In the genomic region with DNA sequence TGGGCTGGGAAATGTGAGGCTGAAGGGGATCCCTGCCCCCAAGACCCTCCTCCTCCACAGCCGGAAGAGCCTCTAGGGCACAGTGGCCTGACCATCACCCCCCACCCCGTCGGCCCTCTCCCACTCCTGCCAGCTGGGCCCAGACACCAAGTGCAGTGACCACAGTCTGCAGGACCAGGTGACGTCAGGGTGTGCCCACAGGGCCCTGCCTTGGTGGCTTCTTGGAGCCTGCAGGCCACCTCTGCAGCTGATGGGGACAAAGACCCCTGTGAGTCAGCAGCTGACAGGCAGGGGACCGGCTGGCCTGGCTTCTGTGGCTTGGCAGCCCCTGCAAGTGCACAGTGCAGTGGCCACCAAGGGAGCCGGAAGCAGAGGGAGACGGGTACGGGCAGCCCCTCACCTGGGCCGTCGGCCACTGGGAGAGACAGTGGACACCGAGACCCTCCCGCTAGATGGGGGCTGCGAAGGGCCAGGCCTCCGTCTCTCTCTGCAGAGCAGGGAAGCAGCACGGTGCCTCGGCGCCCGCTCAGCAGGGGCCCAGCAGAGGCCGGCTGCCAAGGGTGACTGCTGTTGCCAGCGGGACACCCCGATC, we compare ENCODE assay signal across 22 cellular contexts.
A peak's percentile ranks its signal among the peaks of the same experiment; 100 is the strongest.
DNase-seq lines count a peak whose midpoint lies in the region; ATAC-seq, FAIRE-seq and TF ChIP-seq lines count a peak whose summit lies in the region.
"Had no signal": no experiment of that assay in that cellular context is flagged by ENCODE, and none has a peak within 500 bp of the region (broad histone marks: within the 10 kb centered on the region; RNA-seq: fewer than 3 reads in every experiment).

No MANE protein-coding gene starts in this region.

- no peaks in the 10 kb centered on the region; the same call in 1 of the 2 replicates for H4K20me1 ChIP-seq in GM23338 (replicated peaks; ENCODE audit: insufficient read depth)

- no peaks in the 10 kb centered on the region for H3K27me3 ChIP-seq in GM23338 (ENCODE audit: insufficient read depth)
- H3K27me3 ChIP-seq in sigmoid colon: no peaks in the 10 kb centered on the region
- H3K27me3 ChIP-seq: cardiac muscle cell had no signal

- H3K4me1 ChIP-seq in GM23338 (ENCODE audit: insufficient read depth) (no peaks in the 10 kb centered on the region), kidney (ENCODE audit: control insufficient read depth in 1 of 2, insufficient read depth in 1 of 2, low read depth in 1 of 2, low read length in 2 of 2) (no peaks in the 10 kb centered on the region), sigmoid colon (no peaks in the 10 kb centered on the region)

- no peak for TF ChIP-seq POLR2A in sigmoid colon (IDR thresholded peaks at IDR 0.05)

- FAIRE-seq in kidney (lab: Jason Lieb, UNC): no peak
- FAIRE-seq: endothelial cell of umbilical vein had no signal

- no peaks in the 10 kb centered on the region for H3K79me2 ChIP-seq in GM23338 (replicated peaks; ENCODE audit: insufficient read depth)

- TF ChIP-seq EP300 in sigmoid colon (IDR thresholded peaks at IDR 0.05): no peak

- DNase-seq in GM23338 (ENCODE audit: low spot score) (no peak), kidney (peak; percentile 63), sigmoid colon (peak; percentile 48), DMS79 (lab: John Stamatoyannopoulos, UW) (no peak), MCF 10A (ENCODE audit: unreplicated experiment) (no peak)
- DNase-seq in central memory CD8-positive, alpha-beta T cell (ENCODE audit: low spot score in 2 of 2): no peak
- DNase-seq in activated effector memory CD4-positive, alpha-beta T cell treated with anti-CD3 and anti-CD28 coated beads, Interleukin-2, amount 50 U/mL, for 16 hours: no peak
- DNase-seq: activated CD4-positive, alpha-beta T cell treated with anti-CD3 and anti-CD28 coated beads for 1 hour; activated naive CD4-positive, alpha-beta T cell; activated T-cell treated with anti-CD3 and anti-CD28 coated beads, Interleukin-2, amount 50 U/mL, for 24 hours; amygdala; dermis blood vessel endothelial cell; DMS53; GF-D8; Karpas-422; mesendoderm; naive B cell; NCI-H1694; NCI-H69 had no signal

- H3K36me3 Mint-ChIP-seq in GM23338 (ENCODE audit: low read depth): no peaks in the 10 kb centered on the region; the same call in 2 of the 3 replicates
- peaks cover 20% of the 10 kb centered on the region for H3K36me3 Mint-ChIP-seq in central memory CD8-positive, alpha-beta T cell (ENCODE audit: insufficient read depth)
- H3K36me3 Mint-ChIP-seq in MCF 10A (ENCODE audit: insufficient read depth, unreplicated experiment): peaks cover 7% of the 10 kb centered on the region
- H3K36me3 Mint-ChIP-seq: naive B cell had no signal

- H3K27me3 Mint-ChIP-seq in GM23338 (ENCODE audit: insufficient read depth, low read depth, poor library complexity): peaks cover 18% of the 10 kb centered on the region
- no peaks in the 10 kb centered on the region for H3K27me3 Mint-ChIP-seq in central memory CD8-positive, alpha-beta T cell
- H3K27me3 Mint-ChIP-seq in MCF 10A (ENCODE audit: insufficient read depth, unreplicated experiment): no peaks in the 10 kb centered on the region
- H3K27me3 Mint-ChIP-seq: activated T-cell treated with anti-CD3 and anti-CD28 coated beads, Interleukin-2, amount 50 U/mL, for 24 hours; naive B cell; stimulated activated naive CD8-positive, alpha-beta T cell treated with anti-CD3 and anti-CD28 coated beads, Interleukin-15, Interleukin-2, amounts not matched to agents 100 ng/mL and 50 ng/mL, for 24 hours had no signal

- no peak overlapping the region for H3K4me2 ChIP-seq in GM23338

- H3K9me3 Mint-ChIP-seq in GM23338 (no peaks in the 10 kb centered on the region; the same call in 2 of the 3 replicates), MCF 10A (ENCODE audit: unreplicated experiment) (no peaks in the 10 kb centered on the region)
- no peaks in the 10 kb centered on the region for H3K9me3 Mint-ChIP-seq in central memory CD8-positive, alpha-beta T cell
- H3K9me3 Mint-ChIP-seq: activated T-cell treated with anti-CD3 and anti-CD28 coated beads, Interleukin-2, amount 50 U/mL, for 24 hours; naive B cell; stimulated activated naive CD8-positive, alpha-beta T cell treated with anti-CD3 and anti-CD28 coated beads, Interleukin-15, Interleukin-2, amounts not matched to agents 100 ng/mL and 50 ng/mL, for 24 hours had no signal

- POLR2A ChIA-PET in MCF 10A (lab: Yijun Ruan, JAX): no interaction called here

- peak overlapping the region; percentile 14; the same call in 1 of the 2 replicates for H3K27ac Mint-ChIP-seq in GM23338
- peak overlapping the region; percentile 37 for H3K27ac Mint-ChIP-seq in central memory CD8-positive, alpha-beta T cell (ENCODE audit: low read depth)
- no peak overlapping the region for H3K27ac Mint-ChIP-seq in MCF 10A (ENCODE audit: low read depth, unreplicated experiment)
- H3K27ac Mint-ChIP-seq: activated T-cell treated with anti-CD3 and anti-CD28 coated beads, Interleukin-2, amount 50 U/mL, for 24 hours; stimulated activated naive CD8-positive, alpha-beta T cell treated with anti-CD3 and anti-CD28 coated beads, Interleukin-15, Interleukin-2, amounts not matched to agents 100 ng/mL and 50 ng/mL, for 24 hours had no signal

- H2AFZ ChIP-seq in GM23338: no peak overlapping the region

- intact Hi-C loops in kidney (cut with DNase I): no loop called here
- intact Hi-C loops in sigmoid colon (cut with DNase I): no loop called here
- intact Hi-C loops in MCF 10A (cut with micrococcal nuclease): no loop called here

- peaks cover 21% of the 10 kb centered on the region for H3K4me1 Mint-ChIP-seq in GM23338
- H3K4me1 Mint-ChIP-seq in central memory CD8-positive, alpha-beta T cell: peaks cover 56% of the 10 kb centered on the region
- no peaks in the 10 kb centered on the region for H3K4me1 Mint-ChIP-seq in MCF 10A (ENCODE audit: insufficient read depth, unreplicated experiment)

- BruUV-seq in MCF 10A (replicated peaks; lab: Mats Ljungman, UMichigan): no TSS peak

- H3K9me3 ChIP-seq in kidney (ENCODE audit: control insufficient read depth in 1 of 2, low read length in 2 of 2) (no peaks in the 10 kb centered on the region), sigmoid colon (no peaks in the 10 kb centered on the region)

- TF ChIP-seq CTCF in GM23338 (conservative IDR thresholded peaks at IDR 0.05; ENCODE audit: low read depth in 2 of 2) (no peak), kidney (IDR thresholded peaks at IDR 0.05; ENCODE audit: borderline replicate concordance, extremely low read depth, insufficient read depth) (no peak), sigmoid colon (IDR thresholded peaks at IDR 0.05) (no peak), MCF 10A (IDR thresholded peaks at IDR 0.05; ENCODE audit: unreplicated experiment) (no peak)

- CTCF ChIA-PET in MCF 10A (lab: Yijun Ruan, JAX): no interaction called here

- H3K27ac ChIP-seq in GM23338 (ENCODE audit: low read depth) (no peak overlapping the region), kidney (ENCODE audit: low read depth in 2 of 2, low read length in 2 of 2) (no peak overlapping the region), sigmoid colon (no peak overlapping the region)
- H3K27ac ChIP-seq: cardiac muscle cell had no signal

- no peak overlapping the region for H3K9ac ChIP-seq in kidney (ENCODE audit: low read length in 2 of 2)

- H3K4me3 Mint-ChIP-seq in GM23338 (no peak overlapping the region), MCF 10A (ENCODE audit: unreplicated experiment) (no peak overlapping the region)
- no peak overlapping the region for H3K4me3 Mint-ChIP-seq in central memory CD8-positive, alpha-beta T cell
- H3K4me3 Mint-ChIP-seq: activated T-cell treated with anti-CD3 and anti-CD28 coated beads, Interleukin-2, amount 50 U/mL, for 24 hours; stimulated activated naive CD8-positive, alpha-beta T cell treated with anti-CD3 and anti-CD28 coated beads, Interleukin-15, Interleukin-2, amounts not matched to agents 100 ng/mL and 50 ng/mL, for 24 hours had no signal

- 94 to 95% methylated on average over 21 of the region's 21 CpGs for WGBS in sigmoid colon, 2 donors

- ATAC-seq in GM23338: no peak
- no peak for ATAC-seq in central memory CD8-positive, alpha-beta T cell (replicated peaks; ENCODE audit: extremely low read depth, poor library complexity, severe bottlenecking)

- H3K36me3 ChIP-seq in GM23338 (ENCODE audit: insufficient read depth) (no peaks in the 10 kb centered on the region), kidney (ENCODE audit: control insufficient read depth in 1 of 2, insufficient read depth in 2 of 2, low read length in 2 of 2) (no peaks in the 10 kb centered on the region), sigmoid colon (no peaks in the 10 kb centered on the region)
- H3K36me3 ChIP-seq: cardiac muscle cell had no signal

- H3K9me2 ChIP-seq in GM23338 (ENCODE audit: insufficient read depth): no peaks in the 10 kb centered on the region

- no peaks in the 10 kb centered on the region for H3F3A ChIP-seq in GM23338 (replicated peaks; ENCODE audit: low read depth)

- H3K4me3 ChIP-seq in GM23338 (no peak overlapping the region), kidney (ENCODE audit: low read length in 2 of 2) (no peak overlapping the region), sigmoid colon (no peak overlapping the region)
- H3K4me3 ChIP-seq: cardiac muscle cell had no signal

TF ChIP-seq in GM23338, 12 proteins besides CTCF, POLR2A, EP300 and RAD21 (continues in another document):
- TF ChIP-seq CREB1 (CRISPR knock-in tag; IDR thresholded peaks at IDR 0.05; ENCODE audit: low read depth): no peak
- TF ChIP-seq STAT1 (IDR thresholded peaks at IDR 0.05; ENCODE audit: unreplicated experiment): no peak
- TF ChIP-seq ZNF331 (CRISPR knock-in tag; IDR thresholded peaks at IDR 0.05; ENCODE audit: low read depth): no peak
- TF ChIP-seq EZH2 (IDR thresholded peaks at IDR 0.05; ENCODE audit: low read depth, unreplicated experiment): no peak
- TF ChIP-seq POLR2AphosphoS5 (IDR thresholded peaks at IDR 0.05; ENCODE audit: low read depth): no peak
- TF ChIP-seq NANOG (IDR thresholded peaks at IDR 0.05; ENCODE audit: borderline replicate concordance): no peak

Comparison
In these comparisons a context has a peak if more than half of its experiments do, and no peak if none do; other contexts are left out.
1. DNase-seq: peak in kidney (single experiment) and sigmoid colon (single experiment); none in GM23338 (single experiment), central memory CD8-positive, alpha-beta T cell (0 of 2), activated effector memory CD4-positive, alpha-beta T cell treated with anti-CD3 and anti-CD28 coated beads, Interleukin-2, amount 50 U/mL, for 16 hours (single experiment), DMS79 (single experiment) and MCF 10A (single experiment).